Comparison of ENCODE assay signal across 1 cellular context in genomic region chr4:168521736-168522135, GRCh38.
TF ChIP-seq lines count a peak whose summit lies in the region.

No MANE protein-coding gene starts in this region.

TF ChIP-seq in GM23338, 12 proteins besides CTCF, POLR2A, EP300 and RAD21 (continued from another document):
- TF ChIP-seq ZNF462 (CRISPR knock-in tag; IDR thresholded peaks at IDR 0.05) (no peak), ZNF114 (CRISPR knock-in tag; IDR thresholded peaks at IDR 0.05) (no peak), POLR2AphosphoS5 (IDR thresholded peaks at IDR 0.05; ENCODE audit: low read depth) (no peak), ZNF331 (CRISPR knock-in tag; IDR thresholded peaks at IDR 0.05; ENCODE audit: low read depth) (no peak), STAT1 (IDR thresholded peaks at IDR 0.05; ENCODE audit: unreplicated experiment) (no peak), JUNB (IDR thresholded peaks at IDR 0.05; ENCODE audit: unreplicated experiment) (no peak)
